In the genomic region with DNA sequence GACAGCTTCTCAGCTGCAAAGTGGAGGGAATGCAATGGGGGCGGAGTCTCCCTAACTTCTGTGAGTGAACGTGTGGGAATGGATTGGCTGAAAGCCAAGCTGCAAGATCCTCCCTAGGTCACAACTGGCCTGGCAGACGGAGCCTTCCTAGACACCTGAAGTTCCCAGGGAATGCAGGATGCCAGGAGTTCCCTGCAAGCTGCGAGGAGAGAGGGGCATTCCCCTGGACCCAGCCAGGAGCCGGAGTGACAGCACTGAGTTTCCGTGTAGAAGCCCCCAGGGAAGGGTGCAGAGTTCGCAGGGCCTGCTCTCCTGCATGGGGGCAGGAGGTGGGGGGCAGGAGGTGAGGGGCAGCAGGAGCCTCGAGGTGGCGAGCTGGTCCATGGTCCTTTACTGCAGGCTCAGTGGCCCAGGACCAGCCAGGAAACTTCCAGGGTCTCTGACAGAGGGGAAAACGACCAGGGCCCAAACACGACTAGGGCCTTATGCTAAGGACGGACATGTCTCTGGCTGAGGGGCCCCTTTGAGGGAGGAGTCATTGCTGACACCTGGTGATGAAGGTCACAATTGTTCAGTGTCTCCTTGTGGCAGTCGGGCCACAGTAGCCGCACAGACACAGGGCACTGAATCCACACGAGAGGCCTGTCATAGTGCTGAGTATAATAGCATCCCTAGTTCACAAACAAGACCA, we compare ENCODE assay signal across 32 cellular contexts.
DNase-seq lines count a peak whose midpoint lies in the region; ATAC-seq, FAIRE-seq and TF ChIP-seq lines count a peak whose summit lies in the region.
"Had no signal": no experiment of that assay in that cellular context is flagged by ENCODE, and none has a peak within 500 bp of the region (broad histone marks: within the 10 kb centered on the region; RNA-seq: fewer than 3 reads in every experiment).

No MANE protein-coding gene starts in this region.

- no peaks in the 10 kb centered on the region for H3K79me2 ChIP-seq in mesendoderm (ENCODE audit: control insufficient read depth, insufficient read depth, low read length)

- H3K9ac ChIP-seq in mesendoderm (ENCODE audit: low read length), result no peak overlapping the region
- H3K9ac ChIP-seq: BLaER1 had no signal

- no peaks in the 10 kb centered on the region for H3K27me3 ChIP-seq in esophagus squamous epithelium
- no peaks in the 10 kb centered on the region for H3K27me3 ChIP-seq in mesendoderm (ENCODE audit: insufficient read depth, low read length, poor library complexity)
- no peaks in the 10 kb centered on the region for H3K27me3 ChIP-seq in tibial artery
- H3K27me3 ChIP-seq: BLaER1, breast epithelium, testis had no signal

- H2BK120ac ChIP-seq in mesendoderm (ENCODE audit: low read depth, low read length), result no peak overlapping the region

- H3K36me3 ChIP-seq in esophagus squamous epithelium (no peaks in the 10 kb centered on the region), mesendoderm (ENCODE audit: control insufficient read depth, insufficient read depth, low read length) (no peaks in the 10 kb centered on the region), tibial artery (no peaks in the 10 kb centered on the region)
- H3K36me3 ChIP-seq: BLaER1, breast epithelium, HAP-1 had no signal

- no peak overlapping the region for H3K4ac ChIP-seq in mesendoderm (ENCODE audit: low read depth, low read length)

- FAIRE-seq in frontal cortex (lab: Jason Lieb, UNC), result no peak
- FAIRE-seq: colon, islet of Langerhans had no signal

- H3K4me1 ChIP-seq in esophagus squamous epithelium, result peaks cover 0 to 34% (median 22%) of the 10 kb centered on the region in 3 donors
- no peaks in the 10 kb centered on the region for H3K4me1 ChIP-seq in mesendoderm (ENCODE audit: control insufficient read depth, low read depth, low read length)
- H3K4me1 ChIP-seq in tibial artery, result peaks cover 0 to 43% (median 33%) of the 10 kb centered on the region in 4 donors
- H3K4me1 ChIP-seq: BLaER1, HAP-1 had no signal

- TF ChIP-seq CTCF in esophagus squamous epithelium (IDR thresholded peaks at IDR 0.05) (no peak), tibial artery (IDR thresholded peaks at IDR 0.05) (no peak)

- H3K56ac ChIP-seq in mesendoderm (ENCODE audit: low read length), result no peak overlapping the region

- H2BK5ac ChIP-seq in mesendoderm (ENCODE audit: low read length), result no peak overlapping the region

- H3K4me3 ChIP-seq in esophagus squamous epithelium, result no peak overlapping the region
- no peak overlapping the region for H3K4me3 ChIP-seq in mesendoderm (ENCODE audit: low read length)
- no peak overlapping the region for H3K4me3 ChIP-seq in tibial artery
- H3K4me3 ChIP-seq: BLaER1, breast epithelium, HAP-1, SK-N-MC, smooth muscle cell, testis had no signal

- 62 to 70% methylated on average over 6 to 15 of the region's 15 CpGs for WGBS in esophagus squamous epithelium, 2 donors
- no CpG with 5 or more reads among the region's 15 CpGs for WGBS in mesendoderm (ENCODE audit: extremely low coverage, insufficient coverage, low lambda C conversion rate)

- H3K79me1 ChIP-seq in mesendoderm (ENCODE audit: low read length), result no peaks in the 10 kb centered on the region

- H4K8ac ChIP-seq in mesendoderm (ENCODE audit: low read depth, low read length), result no peak overlapping the region

- H2BK15ac ChIP-seq in mesendoderm (replicated peaks; ENCODE audit: low read depth), result no peak overlapping the region

- ATAC-seq in GM19324 (IDR thresholded peaks at IDR 0.05; ENCODE audit: low FRiP score, unreplicated experiment), result no peak
- ATAC-seq: stimulated activated naive B cell treated with anti-CD40 and anti-IgM and Interleukin-4, amounts not matched to agents 10 μg/mL and 1 μg/mL and 100 μg/mL, for 72 hours had no signal

- no peak overlapping the region for H3K18ac ChIP-seq in mesendoderm (ENCODE audit: low read length)

- no peak overlapping the region for H2AK5ac ChIP-seq in mesendoderm (ENCODE audit: low read length)

- no peak for TF ChIP-seq POLR2A in esophagus squamous epithelium (IDR thresholded peaks at IDR 0.05)

- intact Hi-C loops in esophagus squamous epithelium (cut with DNase I) (no loop called here), tibial artery (cut with DNase I; ENCODE audit: low total_unique reads) (loop anchor here (5.0 kb wide), 2 partner anchors 236 to 1251 kb away; no protein-coding TSS in a partner anchor)

- no peak overlapping the region for H3K4me2 ChIP-seq in mesendoderm (ENCODE audit: low read length)
- H3K4me2 ChIP-seq: BLaER1, smooth muscle cell had no signal

- peak overlapping the region in 3 of 4 donors; percentile 17 to 91 (median 86) for H3K27ac ChIP-seq in esophagus squamous epithelium
- no peak overlapping the region for H3K27ac ChIP-seq in mesendoderm (ENCODE audit: low read depth, low read length)
- H3K27ac ChIP-seq in tibial artery, result peak overlapping the region in 1 of 2 donors; percentile 89
- H3K27ac ChIP-seq: BLaER1, SK-N-MC, testis, VCaP had no signal

- no peak overlapping the region for H3K23ac ChIP-seq in mesendoderm (ENCODE audit: low read length)

- H3K9me3 ChIP-seq in esophagus squamous epithelium (no peaks in the 10 kb centered on the region), tibial artery (peaks cover 0 to 10% (median 0%) of the 10 kb centered on the region in 3 donors)
- H3K9me3 ChIP-seq: BLaER1, breast epithelium, testis had no signal

- DNase-seq in ELF-1 (ENCODE audit: low read depth, low spot score) (peak; percentile 47), HT-29 (ENCODE audit: low spot score) (peak; percentile 21), esophagus squamous epithelium (lab: John Stamatoyannopoulos, UW) (no peak), mesendoderm (peak; percentile 40), NCI-H1436 treated with DMSO at 0.1 percent for 48 hours (lab: John Stamatoyannopoulos, UW) (no peak), frontal cortex (ENCODE audit: low spot score in 2 of 2) (no peak), tibial artery (no peak)
- DNase-seq: activated CD4-positive, alpha-beta T cell treated with anti-CD3 and anti-CD28 coated beads, Interleukin-2, amount 10 ng/mL, durations not matched to agents 24 days and 14 days; activated naive CD4-positive, alpha-beta T cell; activated T-cell treated with anti-CD3 and anti-CD28 coated beads, Interleukin-2, amount 50 U/mL, for 48 hours; DMS53; effector CD8-positive, alpha-beta T cell; erythroblast; foreskin fibroblast; GDM1; NCI-H1092; NCI-H2029 treated with DMSO at 0.1 percent for 48 hours; retina; RPMI8226; stimulated activated CD4-positive, alpha-beta T cell treated with anti-CD3 and anti-CD28 coated beads, Interleukin-4, amount 100 ng/mL, for 1 hour; stimulated activated naive B cell treated with anti-CD40 and anti-IgM and Interleukin-4, amounts not matched to agents 10 μg/mL and 1 μg/mL and 100 μg/mL, for 72 hours; T-helper 2 cell; testis had no signal

- no peak overlapping the region for H4K5ac ChIP-seq in mesendoderm (ENCODE audit: low read length)

Comparison
In these comparisons a context has a peak if more than half of its experiments do, and no peak if none do; other contexts are left out.
1. DNase-seq: peak in ELF-1 (single experiment), HT-29 (single experiment) and mesendoderm (single experiment); none in esophagus squamous epithelium (single experiment), NCI-H1436 treated with DMSO at 0.1 percent for 48 hours (single experiment), frontal cortex (0 of 2) and tibial artery (0 of 2).